14 cellular contexts compared by ENCODE assay signal in the genomic region with DNA sequence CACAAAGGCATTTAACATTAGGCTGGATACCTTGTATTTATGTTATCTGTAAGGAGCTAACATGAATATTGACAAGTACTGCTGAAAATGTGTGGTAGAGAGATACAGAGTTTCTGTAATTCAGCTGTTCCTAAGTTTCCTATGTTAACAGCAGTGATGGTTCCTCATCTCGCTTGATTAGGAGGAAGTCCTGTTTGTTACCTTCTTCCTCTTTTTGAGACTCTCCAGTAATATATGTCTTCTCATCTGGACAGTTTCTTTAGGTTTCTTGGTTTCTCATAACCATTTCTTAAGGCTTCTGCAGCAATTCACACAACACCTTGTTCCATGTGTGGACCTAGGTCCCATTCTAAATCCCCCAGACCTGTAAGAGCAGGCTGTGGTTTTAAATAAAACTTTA. TPM values are rescaled to one million over a fixed set of nuclear protein-coding genes. Genes with fewer than 3 reads are reported as not detected.
DNase-seq lines count a peak whose midpoint lies in the region; ATAC-seq and TF ChIP-seq lines count a peak whose summit lies in the region.
"Had no signal": no experiment of that assay in that cellular context is flagged by ENCODE, and none has a peak within 500 bp of the region (broad histone marks: within the 10 kb centered on the region; RNA-seq: fewer than 3 reads in every experiment).

No MANE protein-coding gene starts in this region.

- H3K4me2 ChIP-seq in mesenchymal stem cell (ENCODE audit: low read length, poor library complexity, severe bottlenecking): no peak overlapping the region
- no peak overlapping the region for H3K4me2 ChIP-seq in trophoblast cell (ENCODE audit: low read length)

- H4K12ac ChIP-seq in trophoblast cell (ENCODE audit: low read depth, low read length): no peak overlapping the region

- H4K91ac ChIP-seq in mesenchymal stem cell (ENCODE audit: low read length): no peak overlapping the region
- no peak overlapping the region for H4K91ac ChIP-seq in trophoblast cell (ENCODE audit: low read depth, low read length)

- peak; percentile 98 for ATAC-seq in GM18499 (IDR thresholded peaks at IDR 0.05; ENCODE audit: insufficient read depth, unreplicated experiment)
- peak; percentile 93 for ATAC-seq in GM21423 (IDR thresholded peaks at IDR 0.05; ENCODE audit: unreplicated experiment)
- peak; percentile 92 for ATAC-seq in HG03095 (IDR thresholded peaks at IDR 0.05; ENCODE audit: unreplicated experiment)
- ATAC-seq in gastroesophageal sphincter: no peak
- ATAC-seq: natural killer cell treated with Interleukin-12 subunit alpha and Interleukin-12 subunit beta and Interleukin-15 and Interleukin-18, amount 100 ng/mL, for 72 hours had no signal

- H2AK5ac ChIP-seq in mesenchymal stem cell (ENCODE audit: low read length, severe bottlenecking): no peak overlapping the region
- H2AK5ac ChIP-seq in trophoblast cell (ENCODE audit: low read length): no peak overlapping the region

- H3K14ac ChIP-seq in mesenchymal stem cell (ENCODE audit: low read length in 2 of 2) (no peak overlapping the region), trophoblast cell (ENCODE audit: low read length) (no peak overlapping the region)

- H2BK12ac ChIP-seq in mesenchymal stem cell (ENCODE audit: low read length in 2 of 2) (no peak overlapping the region), trophoblast cell (ENCODE audit: low read length) (no peak overlapping the region)

- H3K23ac ChIP-seq in mesenchymal stem cell (ENCODE audit: low read length in 2 of 2) (no peak overlapping the region), trophoblast cell (ENCODE audit: low read length) (no peak overlapping the region)

- H2AFZ ChIP-seq in mesenchymal stem cell (ENCODE audit: low read depth, low read length) (no peak overlapping the region), trophoblast cell (ENCODE audit: insufficient read depth, low read length, poor library complexity) (no peak overlapping the region)

- H3K27me3 ChIP-seq in mesenchymal stem cell (ENCODE audit: control insufficient read depth in 1 of 2, insufficient read depth in 1 of 2, low read length in 2 of 2) (no peaks in the 10 kb centered on the region), gastroesophageal sphincter (no peaks in the 10 kb centered on the region), trophoblast cell (ENCODE audit: insufficient read depth, low read length) (no peaks in the 10 kb centered on the region)
- H3K27me3 ChIP-seq: suprapubic skin had no signal

- H3K79me1 ChIP-seq in mesenchymal stem cell (replicated peaks; ENCODE audit: low read length, poor library complexity, severe bottlenecking) (no peaks in the 10 kb centered on the region), trophoblast cell (ENCODE audit: low read length) (no peaks in the 10 kb centered on the region)

- TF ChIP-seq EP300 in gastroesophageal sphincter (IDR thresholded peaks at IDR 0.05): no peak

- H3K9ac ChIP-seq in mesenchymal stem cell (ENCODE audit: low read length): no peak overlapping the region
- no peak overlapping the region for H3K9ac ChIP-seq in trophoblast cell (ENCODE audit: low read length)

- H4K8ac ChIP-seq in mesenchymal stem cell (ENCODE audit: low read length): no peak overlapping the region
- H4K8ac ChIP-seq in trophoblast cell (ENCODE audit: low read depth, low read length): no peak overlapping the region

- H3K27ac ChIP-seq in mesenchymal stem cell (ENCODE audit: low read length, poor library complexity, severe bottlenecking) (no peak overlapping the region), gastroesophageal sphincter (no peak overlapping the region), trophoblast cell (ENCODE audit: low read depth, low read length) (no peak overlapping the region)
- H3K27ac ChIP-seq: coronary artery, suprapubic skin had no signal

- no peaks in the 10 kb centered on the region for H3K9me3 ChIP-seq in mesenchymal stem cell (ENCODE audit: control insufficient read depth, low read length)
- no peaks in the 10 kb centered on the region for H3K9me3 ChIP-seq in gastroesophageal sphincter
- no peaks in the 10 kb centered on the region for H3K9me3 ChIP-seq in trophoblast cell (ENCODE audit: insufficient read depth, low read depth, low read length)
- H3K9me3 ChIP-seq: suprapubic skin had no signal

- H3K79me2 ChIP-seq in trophoblast cell (ENCODE audit: control insufficient read depth, insufficient read depth, low read length, poor library complexity): no peaks in the 10 kb centered on the region

- DNase-seq in NOMO-1 (lab: John Stamatoyannopoulos, UW; ENCODE audit: unreplicated experiment in 2 of 2) (peak; percentile 23 to 98), mesenchymal stem cell (no peak), trophoblast cell (no peak)
- no peak for DNase-seq in activated effector memory CD4-positive, alpha-beta T cell treated with Interleukin-2 at 50 U/mL for 16 hours
- DNase-seq: activated gamma-delta T cell; stimulated activated CD4-positive, alpha-beta T cell treated with anti-CD3 and anti-CD28 coated beads, Interleukin-1b, Interleukin-23, amount 100 ng/mL, for 48 hours; T-helper 9 cell had no signal

- H3K4ac ChIP-seq in mesenchymal stem cell (ENCODE audit: low read depth in 1 of 2, low read length in 2 of 2) (no peak overlapping the region), trophoblast cell (ENCODE audit: low read depth, low read length) (no peak overlapping the region)

- H2BK15ac ChIP-seq in mesenchymal stem cell (ENCODE audit: low read depth, poor library complexity, severe bottlenecking): no peak overlapping the region

- 57% methylated on average over 1 of the region's 1 CpG for WGBS in mesenchymal stem cell
- WGBS in gastroesophageal sphincter (ENCODE audit: low coverage in 1 of 2), 2 donors: 45 to 67% methylated on average over 1 of the region's 1 CpG
- WGBS in trophoblast cell (ENCODE audit: extremely low coverage, insufficient coverage, insufficient read length): no CpG with 5 or more reads among the region's 1 CpG

- TF ChIP-seq POLR2A in gastroesophageal sphincter (IDR thresholded peaks at IDR 0.05): no peak

- H3K4me1 ChIP-seq in mesenchymal stem cell (ENCODE audit: control insufficient read depth, insufficient read depth, low read depth, low read length) (no peaks in the 10 kb centered on the region), gastroesophageal sphincter (no peaks in the 10 kb centered on the region), trophoblast cell (ENCODE audit: control insufficient read depth in 1 of 2, insufficient read depth in 2 of 2, low read length in 2 of 2) (no peaks in the 10 kb centered on the region)
- H3K4me1 ChIP-seq: suprapubic skin had no signal

- H3K4me3 ChIP-seq in mesenchymal stem cell (ENCODE audit: insufficient read depth in 1 of 2, low read depth in 1 of 2, low read length in 2 of 2) (no peak overlapping the region), gastroesophageal sphincter (no peak overlapping the region), trophoblast cell (ENCODE audit: low read depth, low read length) (no peak overlapping the region)
- H3K4me3 ChIP-seq: coronary artery, suprapubic skin had no signal

- H2BK5ac ChIP-seq in mesenchymal stem cell (ENCODE audit: low read depth, low read length, poor library complexity, severe bottlenecking): no peak overlapping the region
- H2BK5ac ChIP-seq in trophoblast cell (ENCODE audit: low read depth, low read length, poor library complexity): no peak overlapping the region

- no peak for TF ChIP-seq CTCF in gastroesophageal sphincter (IDR thresholded peaks at IDR 0.05)

- H3K36me3 ChIP-seq in mesenchymal stem cell (ENCODE audit: control insufficient read depth in 1 of 2, insufficient read depth in 2 of 2, low read depth in 1 of 2, low read length in 2 of 2) (no peaks in the 10 kb centered on the region), gastroesophageal sphincter (no peaks in the 10 kb centered on the region), trophoblast cell (ENCODE audit: control insufficient read depth in 1 of 2, insufficient read depth in 2 of 2, low read length in 2 of 2) (no peaks in the 10 kb centered on the region)
- H3K36me3 ChIP-seq: suprapubic skin had no signal

- no peak overlapping the region for H3K18ac ChIP-seq in mesenchymal stem cell (ENCODE audit: low read depth in 1 of 2, low read length in 2 of 2)
- no peak overlapping the region for H3K18ac ChIP-seq in trophoblast cell (ENCODE audit: low read length)

- H2BK120ac ChIP-seq in mesenchymal stem cell (ENCODE audit: low read depth, low read length) (no peak overlapping the region), trophoblast cell (ENCODE audit: insufficient read depth, low read length, poor library complexity) (no peak overlapping the region)

RNA-seq across cellular contexts. Expression of a gene that starts 11.4 kb away (rescaled TPM):
- polyA plus RNA-seq in mesenchymal stem cell (2013, experiment 1 of 2): not detected
- 0.01 TPM for polyA plus RNA-seq in mesenchymal stem cell (2013, experiment 2 of 2)
- total RNA-seq in gastroesophageal sphincter: 1 to 10 TPM in 1 of 4 donors, not detected in 3; 7.9 TPM
- polyA plus RNA-seq in trophoblast cell (2013): 0.04 and 0.07 TPM in 2 replicates

Comparison
In these comparisons a context has a peak if more than half of its experiments do, and no peak if none do; other contexts are left out.
1. DNase-seq: peak in NOMO-1 (2 of 2); none in mesenchymal stem cell (single experiment), activated effector memory CD4-positive, alpha-beta T cell treated with Interleukin-2 at 50 U/mL for 16 hours (single experiment) and trophoblast cell (0 of 2).